In the genomic region with DNA sequence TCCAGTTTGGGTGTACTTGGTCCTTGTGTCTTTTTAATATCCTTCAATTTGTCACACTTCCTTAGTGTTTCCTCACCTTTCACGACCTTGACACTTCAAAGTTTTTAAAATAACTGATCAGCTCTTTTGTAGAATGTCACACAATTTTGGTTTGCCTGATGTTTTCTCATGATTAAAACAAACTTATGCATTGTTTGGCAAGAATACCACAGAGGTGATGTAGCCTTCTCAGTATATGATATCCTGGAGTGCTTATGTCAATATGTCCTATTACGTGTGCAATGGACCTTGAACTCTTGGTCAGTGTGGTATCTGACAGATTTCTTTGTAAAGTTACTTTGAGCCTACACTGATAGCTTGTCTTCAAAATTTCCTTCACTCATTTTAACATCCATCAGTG, we compare ENCODE assay signal across 14 cellular contexts.
DNase-seq lines count a peak whose midpoint lies in the region; ATAC-seq and TF ChIP-seq lines count a peak whose summit lies in the region.
"Had no signal": no experiment of that assay in that cellular context is flagged by ENCODE, and none has a peak within 500 bp of the region (broad histone marks: within the 10 kb centered on the region; RNA-seq: fewer than 3 reads in every experiment).

No MANE protein-coding gene starts in this region.

- H3K27me3 ChIP-seq in hepatocyte, result no peaks in the 10 kb centered on the region
- no peaks in the 10 kb centered on the region for H3K27me3 ChIP-seq in MM.1S (replicated peaks; ENCODE audit: insufficient read depth, low read length)
- H3K27me3 ChIP-seq: BLaER1 had no signal

- no peaks in the 10 kb centered on the region for H3F3A ChIP-seq in MM.1S (ENCODE audit: insufficient read depth, low read length)

- H3K9me3 ChIP-seq in hepatocyte (ENCODE audit: low read depth), result no peaks in the 10 kb centered on the region
- no peaks in the 10 kb centered on the region for H3K9me3 ChIP-seq in MM.1S (replicated peaks; ENCODE audit: insufficient read depth, low read length)
- H3K9me3 ChIP-seq: BLaER1 had no signal

- no peak overlapping the region for H2AFZ ChIP-seq in hepatocyte
- H2AFZ ChIP-seq in MM.1S (ENCODE audit: low read length), result no peak overlapping the region

- H3K4me3 ChIP-seq in hepatocyte, result no peak overlapping the region
- no peak overlapping the region for H3K4me3 ChIP-seq in MM.1S (ENCODE audit: low read length)
- H3K4me3 ChIP-seq: BLaER1 had no signal

- no peak overlapping the region for H3K9ac ChIP-seq in MM.1S (ENCODE audit: low read length)
- H3K9ac ChIP-seq: BLaER1 had no signal

- H3K27ac ChIP-seq in hepatocyte (peak overlapping the region; percentile 90), MM.1S (ENCODE audit: low read length) (no peak overlapping the region)
- H3K27ac ChIP-seq: BLaER1 had no signal

- TF ChIP-seq CTCF in hepatocyte (IDR thresholded peaks at IDR 0.05; ENCODE audit: poor library complexity) (no peak), MM.1S (IDR thresholded peaks at IDR 0.05; ENCODE audit: low read length) (no peak)

- no peaks in the 10 kb centered on the region for H4K20me1 ChIP-seq in hepatocyte (ENCODE audit: insufficient read depth, poor library complexity, severe bottlenecking)
- no peaks in the 10 kb centered on the region for H4K20me1 ChIP-seq in MM.1S (ENCODE audit: insufficient read depth, low read length)
- H4K20me1 ChIP-seq: BLaER1 had no signal

- in situ Hi-C loops in Caki2 (cut with HindIII; ENCODE audit: low pct_unique_long_range_greater_than_20kb, low sequenced_read_pairs), result no loop called here

- 59% methylated on average over 2 of the region's 2 CpGs for WGBS in hepatocyte (ENCODE audit: low lambda C conversion rate, missing lambda C conversion rate)

- H3K36me3 ChIP-seq in hepatocyte (replicated peaks; ENCODE audit: insufficient read depth, low read depth) (no peaks in the 10 kb centered on the region), MM.1S (replicated peaks; ENCODE audit: insufficient read depth, low read length) (no peaks in the 10 kb centered on the region)
- H3K36me3 ChIP-seq: BLaER1 had no signal

- peak; percentile 25 for DNase-seq in Caki2 (ENCODE audit: low read depth)
- peak; percentile 34 for DNase-seq in HT-29 (ENCODE audit: low spot score)
- peak; percentile 58 for DNase-seq in hepatocyte (ENCODE audit: low spot score)
- peak; percentile 48 for DNase-seq in mucosa of gallbladder (ENCODE audit: low spot score)
- DNase-seq in MM.1S, result no peak
- no peak for DNase-seq in superior temporal gyrus (ENCODE audit: extremely low spot score)
- DNase-seq: CD8-positive, alpha-beta memory T cell; NCI-H1436 treated with DMSO at 0.1 percent for 48 hours; NCI-H345; NCI-H774; SHP77; T-helper 17 cell had no signal

- ATAC-seq in GM19328 (IDR thresholded peaks at IDR 0.05; ENCODE audit: unreplicated experiment), result no peak
- ATAC-seq: T-helper 17 cell had no signal

- H3K4me1 ChIP-seq in hepatocyte (ENCODE audit: insufficient read depth) (peaks cover 8% of the 10 kb centered on the region), MM.1S (ENCODE audit: low read length) (no peaks in the 10 kb centered on the region)

- H3K79me2 ChIP-seq in hepatocyte (no peaks in the 10 kb centered on the region), MM.1S (ENCODE audit: low read length) (no peaks in the 10 kb centered on the region)

- H3K4me2 ChIP-seq in hepatocyte (peak overlapping the region; percentile 50), MM.1S (ENCODE audit: low read depth, low read length) (no peak overlapping the region)
- H3K4me2 ChIP-seq: BLaER1 had no signal

- no peaks in the 10 kb centered on the region for H3K9me2 ChIP-seq in hepatocyte (replicated peaks; ENCODE audit: insufficient read depth)
- no peaks in the 10 kb centered on the region for H3K9me2 ChIP-seq in MM.1S (replicated peaks; ENCODE audit: insufficient read depth, low read length)

Comparison
In these comparisons a context has a peak if more than half of its experiments do, and no peak if none do; other contexts are left out.
1. DNase-seq: peak in Caki2 (single experiment), HT-29 (single experiment), hepatocyte (single experiment) and mucosa of gallbladder (single experiment); none in MM.1S (single experiment) and superior temporal gyrus (single experiment).